ENCODE assay signal across 1 cellular context in genomic region chr6:143450453-143451362, GRCh38.
TF ChIP-seq lines count a peak whose summit lies in the region.

ADAT2 (minus strand) TSS chr6:143450695; CDS start chr6:143450658, 37 bp downstream.
PEX3 (plus strand) TSS chr6:143450805; CDS start chr6:143451043, 238 bp downstream.

TF ChIP-seq in HEK293, 187 proteins besides CTCF, POLR2A, EP300 and RAD21 (continued from another document and continues in another):
- peak; percentile 100 for TF ChIP-seq ZNF639 (tag by site-specific recombination; IDR thresholded peaks at IDR 0.05)
- peak; percentile 96; the same call in 1 of the 2 replicates for TF ChIP-seq ZNF221 (tag by site-specific recombination; IDR thresholded peaks at IDR 0.05; ENCODE audit: borderline replicate concordance)
- TF ChIP-seq ZNF777 (tag by site-specific recombination; IDR thresholded peaks at IDR 0.05; ENCODE audit: borderline replicate concordance), result no peak; the same call in 1 of the 2 replicates
- TF ChIP-seq ZNF560 (tag by site-specific recombination; IDR thresholded peaks at IDR 0.05; ENCODE audit: borderline replicate concordance), result 0 out of 2 replicates have a peak, but pooled peaks have one; percentile 26
- TF ChIP-seq ZNF423 (tag by site-specific recombination; IDR thresholded peaks at IDR 0.05), result no peak
- no peak for TF ChIP-seq ZNF837 (tag by site-specific recombination; IDR thresholded peaks at IDR 0.05)
- 0 out of 2 replicates have a peak, but pooled peaks have one; percentile 46 for TF ChIP-seq EGR2 (tag by site-specific recombination; IDR thresholded peaks at IDR 0.05; ENCODE audit: low read depth)
- TF ChIP-seq KLF17 (tag by site-specific recombination; IDR thresholded peaks at IDR 0.05), result peak; percentile 96
- peak; percentile 57; the same call in 1 of the 2 replicates for TF ChIP-seq WT1 (tag by site-specific recombination; IDR thresholded peaks at IDR 0.05)
- TF ChIP-seq ZNF37A (tag by site-specific recombination; IDR thresholded peaks at IDR 0.05), result peak; percentile 71; the same call in 1 of the 2 replicates
- peak; percentile 79 for TF ChIP-seq MYNN (tag by site-specific recombination; IDR thresholded peaks at IDR 0.05; ENCODE audit: borderline replicate concordance)
- TF ChIP-seq ZNF18 (tag by site-specific recombination; IDR thresholded peaks at IDR 0.05), result 0 out of 2 replicates have a peak, but pooled peaks have one; percentile 39
- TF ChIP-seq ZEB2 (tag by site-specific recombination; IDR thresholded peaks at IDR 0.05), result peak; percentile 97
- TF ChIP-seq ZNF16 (tag by site-specific recombination; IDR thresholded peaks at IDR 0.05; ENCODE audit: low read depth), result peak; percentile 28; the same call in 1 of the 2 replicates
- TF ChIP-seq AEBP2 (tag by site-specific recombination; IDR thresholded peaks at IDR 0.05; ENCODE audit: borderline replicate concordance), result peak; percentile 78; the same call in 1 of the 2 replicates
- peak; percentile 100 for TF ChIP-seq ZNF324 (tag by site-specific recombination; IDR thresholded peaks at IDR 0.05)
- TF ChIP-seq ZNF629 (tag by site-specific recombination; IDR thresholded peaks at IDR 0.05), result peak; percentile 93
- no peak for TF ChIP-seq ZNF157 (tag by site-specific recombination; IDR thresholded peaks at IDR 0.05)
- no peak for TF ChIP-seq ZNF140 (tag by site-specific recombination; IDR thresholded peaks at IDR 0.05)
- 0 out of 2 replicates have a peak, but pooled peaks have one; percentile 66 for TF ChIP-seq ZBTB8A (tag by site-specific recombination; IDR thresholded peaks at IDR 0.05)
- TF ChIP-seq SP7 (tag by site-specific recombination; IDR thresholded peaks at IDR 0.05), result peak; percentile 96
- TF ChIP-seq ZNF843 (tag by site-specific recombination; IDR thresholded peaks at IDR 0.05), result peak; percentile 87
- TF ChIP-seq ZBTB17 (tag by site-specific recombination; IDR thresholded peaks at IDR 0.05), result peak; percentile 99
- no peak for TF ChIP-seq SCRT1 (tag by site-specific recombination; IDR thresholded peaks at IDR 0.05; ENCODE audit: borderline replicate concordance)
- TF ChIP-seq ZFHX2 (tag by site-specific recombination; conservative IDR thresholded peaks at IDR 0.05), result peak; percentile 53
- peak; percentile 82 for TF ChIP-seq REST (tag by site-specific recombination; IDR thresholded peaks at IDR 0.05)
- peak; percentile 65 for TF ChIP-seq ZNF513 (tag by site-specific recombination; IDR thresholded peaks at IDR 0.05)
- TF ChIP-seq YY1 (tag by site-specific recombination; IDR thresholded peaks at IDR 0.05), result peak; percentile 95
- TF ChIP-seq YY2 (tag by site-specific recombination; IDR thresholded peaks at IDR 0.05), result peak; percentile 94
- TF ChIP-seq ZNF585B (tag by site-specific recombination; IDR thresholded peaks at IDR 0.05), result no peak
- TF ChIP-seq KLF8 (tag by site-specific recombination; IDR thresholded peaks at IDR 0.05), result peak; percentile 98
- peak; percentile 97 for TF ChIP-seq ZSCAN23 (tag by site-specific recombination; IDR thresholded peaks at IDR 0.05)
- TF ChIP-seq ZNF776 (tag by site-specific recombination; IDR thresholded peaks at IDR 0.05; ENCODE audit: borderline replicate concordance), result no peak
- TF ChIP-seq ZNF280D (tag by site-specific recombination; IDR thresholded peaks at IDR 0.05), result peak; percentile 63; the same call in 1 of the 2 replicates
- peak; percentile 93; the same call in 1 of the 2 replicates for TF ChIP-seq PBX3 (CRISPR knock-in tag; IDR thresholded peaks at IDR 0.05)
- peak; percentile 90 for TF ChIP-seq ZNF335 (tag by site-specific recombination; conservative IDR thresholded peaks at IDR 0.05)
- peak; percentile 71 for TF ChIP-seq ZSCAN4 (tag by site-specific recombination; IDR thresholded peaks at IDR 0.05)
- peak; percentile 69 for TF ChIP-seq ZBTB10 (tag by site-specific recombination; IDR thresholded peaks at IDR 0.05)
- TF ChIP-seq ZNF677 (tag by site-specific recombination; IDR thresholded peaks at IDR 0.05), result peak; percentile 66; the same call in 1 of the 2 replicates
- peak; percentile 99 for TF ChIP-seq ZNF24 (tag by site-specific recombination; IDR thresholded peaks at IDR 0.05)
- TF ChIP-seq FEZF1 (tag by site-specific recombination; IDR thresholded peaks at IDR 0.05), result peak; percentile 61
